Comparison of ENCODE assay signal across 17 cellular contexts in genomic region chr5:96664669-96665068, GRCh38. TPM values are rescaled to one million over a fixed set of nuclear protein-coding genes. Genes with fewer than 3 reads are reported as not detected.
A peak's percentile ranks its signal among the peaks of the same experiment; 100 is the strongest.
DNase-seq lines count a peak whose midpoint lies in the region; ATAC-seq, FAIRE-seq and TF ChIP-seq lines count a peak whose summit lies in the region.
"Had no signal": no experiment of that assay in that cellular context is flagged by ENCODE, and none has a peak within 500 bp of the region (broad histone marks: within the 10 kb centered on the region; RNA-seq: fewer than 3 reads in every experiment).

No MANE protein-coding gene starts in this region.

- TF ChIP-seq POLR2A in H54 (IDR thresholded peaks at IDR 0.05; ENCODE audit: low read depth, low read length): no peak

- H3K9ac ChIP-seq in astrocyte (ENCODE audit: low read length): no peak overlapping the region
- H3K9ac ChIP-seq in neural progenitor cell: no peak overlapping the region

- peaks cover 57% of the 10 kb centered on the region for H4K20me1 ChIP-seq in astrocyte (ENCODE audit: insufficient read depth, low read length)
- H4K20me1 ChIP-seq in neural progenitor cell (ENCODE audit: low read depth): peaks cover 26% of the 10 kb centered on the region

- H3K27me3 Mint-ChIP-seq in natural killer cell (ENCODE audit: low read depth in 2 of 2) (no peaks in the 10 kb centered on the region), astrocyte (ENCODE audit: low read depth, unreplicated experiment) (no peaks in the 10 kb centered on the region), mesothelial cell of epicardium (ENCODE audit: low read depth) (peaks cover 9% of the 10 kb centered on the region), neural progenitor cell (ENCODE audit: insufficient read depth, low read depth) (peaks cover 10% of the 10 kb centered on the region)
- peaks cover 3 to 8% of the 10 kb centered on the region in 2 donors for H3K27me3 Mint-ChIP-seq in natural killer cell treated with Interleukin-12 subunit alpha and Interleukin-12 subunit beta and Interleukin-15 and Interleukin-18, amount 100 ng/mL, for 72 hours
- H3K27me3 Mint-ChIP-seq in activated CD8-positive, alpha-beta T cell treated with anti-CD3 and anti-CD28 coated beads for 36 hours: peaks cover 4% of the 10 kb centered on the region

- CTCF ChIA-PET in activated CD8-positive, alpha-beta T cell treated with anti-CD3 and anti-CD28 coated beads for 36 hours (lab: Charles Lee): no interaction called here
- CTCF ChIA-PET in HEK293T (lab: Yijun Ruan, JAX): no interaction called here

- intact Hi-C loops in natural killer cell (cut with micrococcal nuclease): loop anchor here (5.0 kb wide), 1 partner anchor 143 kb away; the partner anchor contains the start of gene ERAP1
- intact Hi-C loops in activated CD8-positive, alpha-beta T cell treated with anti-CD3 and anti-CD28 coated beads for 36 hours (cut with micrococcal nuclease): loop anchor here (5.0 kb wide), 2 partner anchors 38 to 518 kb away; partner anchors contain the start of gene RIOK2

- no peak overlapping the region for H2AFZ ChIP-seq in astrocyte (ENCODE audit: low read depth, low read length)
- H2AFZ ChIP-seq in neural progenitor cell (replicated peaks): no peak overlapping the region

- no peak for DNase-seq in natural killer cell
- no peak for DNase-seq in natural killer cell treated with Interleukin-12 subunit alpha and Interleukin-12 subunit beta and Interleukin-15 and Interleukin-18, amount 100 ng/mL, for 72 hours (ENCODE audit: low spot score)
- no peak for DNase-seq in astrocyte (ENCODE audit: low read depth)
- no peak for DNase-seq in mesothelial cell of epicardium (ENCODE audit: low spot score in 2 of 2, unreplicated experiment in 2 of 2)
- DNase-seq in H54 (ENCODE audit: insufficient read length, low spot score): no peak
- DNase-seq in neural progenitor cell (ENCODE audit: low spot score): no peak
- DNase-seq in activated CD8-positive, alpha-beta T cell treated with anti-CD3 and anti-CD28 coated beads for 36 hours: no peak
- no peak for DNase-seq in HEK293T (ENCODE audit: extremely low spot score)
- DNase-seq: activated gamma-delta T cell treated with Interleukin-2 at 50 U/mL for 16 hours; effector memory CD4-positive, alpha-beta T cell; HFFc6; IMR-90; NCI-H1105 treated with DMSO at 0.1 percent for 48 hours; NK-92 treated with Interleukin-12 subunit alpha and Interleukin-12 subunit beta, amount 100 ng/mL, for 24 hours; upper lobe of right lung had no signal

- TF ChIP-seq CTCF in natural killer cell (IDR thresholded peaks at IDR 0.05) (no peak), astrocyte (IDR thresholded peaks at IDR 0.05; ENCODE audit: insufficient read depth, low read depth, low read length) (no peak), mesothelial cell of epicardium (IDR thresholded peaks at IDR 0.05; ENCODE audit: unreplicated experiment) (no peak), neural progenitor cell (IDR thresholded peaks at IDR 0.05) (no peak)
- no peak for TF ChIP-seq CTCF in activated CD8-positive, alpha-beta T cell treated with anti-CD3 and anti-CD28 coated beads for 36 hours (IDR thresholded peaks at IDR 0.05)

- H3K79me2 ChIP-seq in astrocyte (ENCODE audit: insufficient read depth, low read length): peaks cover 69% of the 10 kb centered on the region
- peaks cover 17% of the 10 kb centered on the region for H3K79me2 ChIP-seq in neural progenitor cell (ENCODE audit: low read depth)

- H3K9me3 Mint-ChIP-seq in natural killer cell: no peaks in the 10 kb centered on the region
- H3K9me3 Mint-ChIP-seq in natural killer cell treated with Interleukin-12 subunit alpha and Interleukin-12 subunit beta and Interleukin-15 and Interleukin-18, amount 100 ng/mL, for 72 hours: no peaks in the 10 kb centered on the region
- no peaks in the 10 kb centered on the region for H3K9me3 Mint-ChIP-seq in astrocyte (ENCODE audit: unreplicated experiment)
- no peaks in the 10 kb centered on the region for H3K9me3 Mint-ChIP-seq in mesothelial cell of epicardium
- no peaks in the 10 kb centered on the region for H3K9me3 Mint-ChIP-seq in neural progenitor cell
- H3K9me3 Mint-ChIP-seq in activated CD8-positive, alpha-beta T cell treated with anti-CD3 and anti-CD28 coated beads for 36 hours: no peaks in the 10 kb centered on the region
- H3K9me3 Mint-ChIP-seq: HFFc6; stimulated activated effector memory CD8-positive, alpha-beta T cell treated with anti-CD3 and anti-CD28 coated beads, Interleukin-12 subunit alpha, Interleukin-12 subunit beta, amount 100 ng/mL, for 72 hours; T-helper 1 cell treated with Interleukin-12 subunit alpha and Interleukin-12 subunit beta and Interleukin-4 antibody, amounts not matched to agents 30 μg/mL and 1 μg/mL, for 36 hours had no signal

- H3K27ac Mint-ChIP-seq in natural killer cell (peak overlapping the region; percentile 98 to 99), astrocyte (ENCODE audit: unreplicated experiment) (no peak overlapping the region), mesothelial cell of epicardium (peak overlapping the region; percentile 33), neural progenitor cell (no peak overlapping the region)
- no peak overlapping the region for H3K27ac Mint-ChIP-seq in natural killer cell treated with Interleukin-12 subunit alpha and Interleukin-12 subunit beta and Interleukin-15 and Interleukin-18, amount 100 ng/mL, for 72 hours
- H3K27ac Mint-ChIP-seq in activated CD8-positive, alpha-beta T cell treated with anti-CD3 and anti-CD28 coated beads for 36 hours: no peak overlapping the region
- H3K27ac Mint-ChIP-seq: HFFc6; stimulated activated effector memory CD8-positive, alpha-beta T cell treated with anti-CD3 and anti-CD28 coated beads, Interleukin-12 subunit alpha, Interleukin-12 subunit beta, amount 100 ng/mL, for 72 hours; T-helper 1 cell treated with Interleukin-12 subunit alpha and Interleukin-12 subunit beta and Interleukin-4 antibody, amounts not matched to agents 30 μg/mL and 1 μg/mL, for 36 hours had no signal

- H3K4me3 ChIP-seq in astrocyte (ENCODE audit: insufficient read depth, low read depth, low read length): no peak overlapping the region
- H3K4me3 ChIP-seq in neural progenitor cell: no peak overlapping the region
- H3K4me3 ChIP-seq: upper lobe of right lung had no signal

- H3K4me3 Mint-ChIP-seq in natural killer cell (peak overlapping the region; percentile 40), astrocyte (ENCODE audit: unreplicated experiment) (peak overlapping the region; percentile 81), mesothelial cell of epicardium (no peak overlapping the region), neural progenitor cell (no peak overlapping the region)
- H3K4me3 Mint-ChIP-seq in natural killer cell treated with Interleukin-12 subunit alpha and Interleukin-12 subunit beta and Interleukin-15 and Interleukin-18, amount 100 ng/mL, for 72 hours: no peak overlapping the region
- no peak overlapping the region for H3K4me3 Mint-ChIP-seq in activated CD8-positive, alpha-beta T cell treated with anti-CD3 and anti-CD28 coated beads for 36 hours
- H3K4me3 Mint-ChIP-seq: T-helper 1 cell treated with Interleukin-12 subunit alpha and Interleukin-12 subunit beta and Interleukin-4 antibody, amounts not matched to agents 30 μg/mL and 1 μg/mL, for 36 hours had no signal

- ATAC-seq in natural killer cell: no peak
- ATAC-seq in natural killer cell treated with Interleukin-12 subunit alpha and Interleukin-12 subunit beta and Interleukin-15 and Interleukin-18, amount 100 ng/mL, for 72 hours: no peak
- no peak for ATAC-seq in activated CD8-positive, alpha-beta T cell treated with anti-CD3 and anti-CD28 coated beads for 36 hours
- ATAC-seq: stimulated activated effector memory CD8-positive, alpha-beta T cell treated with anti-CD3 and anti-CD28 coated beads, Interleukin-12 subunit alpha, Interleukin-12 subunit beta, amount 100 ng/mL, for 72 hours; upper lobe of right lung had no signal

- H3K36me3 Mint-ChIP-seq in natural killer cell (no peaks in the 10 kb centered on the region), astrocyte (ENCODE audit: low read depth, unreplicated experiment) (peaks cover 2% of the 10 kb centered on the region), mesothelial cell of epicardium (no peaks in the 10 kb centered on the region), neural progenitor cell (no peaks in the 10 kb centered on the region)
- peaks cover 4% of the 10 kb centered on the region for H3K36me3 Mint-ChIP-seq in natural killer cell treated with Interleukin-12 subunit alpha and Interleukin-12 subunit beta and Interleukin-15 and Interleukin-18, amount 100 ng/mL, for 72 hours
- no peaks in the 10 kb centered on the region for H3K36me3 Mint-ChIP-seq in activated CD8-positive, alpha-beta T cell treated with anti-CD3 and anti-CD28 coated beads for 36 hours (ENCODE audit: low read depth)

- no peak for FAIRE-seq in astrocyte (lab: Jason Lieb, UNC)
- no peak for FAIRE-seq in H54 (lab: Jason Lieb, UNC)

- no peaks in the 10 kb centered on the region for H3K9me3 ChIP-seq in astrocyte (ENCODE audit: insufficient read depth, low read depth, low read length)
- H3K9me3 ChIP-seq in neural progenitor cell (ENCODE audit: low read depth): no peaks in the 10 kb centered on the region
- H3K9me3 ChIP-seq: upper lobe of right lung had no signal

- H3K4me1 Mint-ChIP-seq in natural killer cell (peaks cover 84 to 86% of the 10 kb centered on the region in 2 donors), astrocyte (ENCODE audit: low read depth, unreplicated experiment) (peaks cover 43% of the 10 kb centered on the region), mesothelial cell of epicardium (peaks cover 41% of the 10 kb centered on the region), neural progenitor cell (peaks cover 25% of the 10 kb centered on the region)
- H3K4me1 Mint-ChIP-seq in natural killer cell treated with Interleukin-12 subunit alpha and Interleukin-12 subunit beta and Interleukin-15 and Interleukin-18, amount 100 ng/mL, for 72 hours (ENCODE audit: low read depth in 2 of 2): peaks cover 45 to 47% of the 10 kb centered on the region in 2 donors
- H3K4me1 Mint-ChIP-seq in activated CD8-positive, alpha-beta T cell treated with anti-CD3 and anti-CD28 coated beads for 36 hours (ENCODE audit: low read depth): peaks cover 54% of the 10 kb centered on the region

- H3K27ac ChIP-seq in astrocyte (ENCODE audit: low read depth, low read length) (no peak overlapping the region), neural progenitor cell (no peak overlapping the region)
- H3K27ac ChIP-seq: upper lobe of right lung had no signal

- H3K4me2 ChIP-seq in astrocyte (ENCODE audit: low read length) (peak overlapping the region; percentile 48), neural progenitor cell (no peak overlapping the region)

- H3K4me1 ChIP-seq in astrocyte (ENCODE audit: insufficient read depth, low read length) (peaks cover 10% of the 10 kb centered on the region), neural progenitor cell (peaks cover 8% of the 10 kb centered on the region)

- POLR2A ChIA-PET in activated CD8-positive, alpha-beta T cell treated with anti-CD3 and anti-CD28 coated beads for 36 hours (lab: Charles Lee): interaction anchor here (0.6 to 0.7 kb wide), 2 partner anchors 8 to 466 kb away, joined by 3 read pairs; no protein-coding TSS in a partner anchor
- POLR2A ChIA-PET in HEK293T (lab: Yijun Ruan, JAX): no interaction called here

- H3F3A ChIP-seq in neural progenitor cell (ENCODE audit: low read depth): peaks cover 24% of the 10 kb centered on the region

- H3K27me3 ChIP-seq in astrocyte (ENCODE audit: insufficient read depth, low read length) (no peaks in the 10 kb centered on the region), neural progenitor cell (peaks cover 32% of the 10 kb centered on the region)
- H3K27me3 ChIP-seq: upper lobe of right lung had no signal

- H3K36me3 ChIP-seq in astrocyte (ENCODE audit: insufficient read depth, low read length) (no peaks in the 10 kb centered on the region), neural progenitor cell (no peaks in the 10 kb centered on the region)
- H3K36me3 ChIP-seq: upper lobe of right lung had no signal

RNA-seq across cellular contexts. Expression of gene CAST, which starts 2.5 kb away (rescaled TPM):
- total RNA-seq in natural killer cell (100 to 1,000 TPM; 364 to 414 (median 376) TPM), astrocyte (268 and 287 TPM in 2 replicates), mesothelial cell of epicardium (126 to 133 TPM (median 132 TPM) in 3 replicates), neural progenitor cell (ENCODE audit: low replicate concordance) (49.8 and 64.6 TPM in 2 replicates)
- 100 to 1,000 TPM in 1 of 2 donors, 10 to 100 TPM in 1; 86.3 to 101 TPM for total RNA-seq in natural killer cell treated with Interleukin-12 subunit alpha and Interleukin-12 subunit beta and Interleukin-15 and Interleukin-18, amount 100 ng/mL, for 72 hours
- 100 to 1,000 TPM; 124 to 131 TPM for total RNA-seq in activated CD8-positive, alpha-beta T cell treated with anti-CD3 and anti-CD28 coated beads for 36 hours

Comparison
In these comparisons a context has a peak if more than half of its experiments do, and no peak if none do; other contexts are left out.
1. H3K27ac Mint-ChIP-seq: peak in natural killer cell (2 of 2) and mesothelial cell of epicardium (single experiment); none in natural killer cell treated with Interleukin-12 subunit alpha and Interleukin-12 subunit beta and Interleukin-15 and Interleukin-18, amount 100 ng/mL, for 72 hours (0 of 2), astrocyte (single experiment), neural progenitor cell (single experiment) and activated CD8-positive, alpha-beta T cell treated with anti-CD3 and anti-CD28 coated beads for 36 hours (single experiment).
2. H3K4me3 Mint-ChIP-seq: peak in natural killer cell (single experiment) and astrocyte (single experiment); none in natural killer cell treated with Interleukin-12 subunit alpha and Interleukin-12 subunit beta and Interleukin-15 and Interleukin-18, amount 100 ng/mL, for 72 hours (single experiment), mesothelial cell of epicardium (single experiment), neural progenitor cell (single experiment) and activated CD8-positive, alpha-beta T cell treated with anti-CD3 and anti-CD28 coated beads for 36 hours (single experiment).